In the genomic region with DNA sequence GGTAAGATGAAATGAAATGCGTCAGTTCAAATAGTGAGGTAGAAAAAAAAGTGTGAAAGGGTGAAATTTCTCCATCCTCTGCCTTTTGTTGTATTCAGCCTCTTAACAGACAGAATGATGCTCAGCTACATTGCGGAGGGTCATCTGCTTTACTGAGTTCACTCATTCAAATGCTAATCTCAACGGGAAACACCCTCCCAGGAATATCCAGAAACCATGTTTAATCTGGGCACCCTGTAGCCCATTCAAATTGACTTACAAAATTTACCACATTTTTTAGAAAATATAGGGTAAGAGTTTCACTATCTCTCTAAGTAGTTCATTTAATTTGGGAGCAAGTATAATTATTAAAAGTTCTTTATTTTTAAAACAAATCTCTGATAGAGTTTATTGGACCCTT, we compare ENCODE assay signal across 16 cellular contexts. TPM values are rescaled to one million over a fixed set of nuclear protein-coding genes. Genes with fewer than 3 reads are reported as not detected.
DNase-seq lines count a peak whose midpoint lies in the region; ATAC-seq and TF ChIP-seq lines count a peak whose summit lies in the region.
"Had no signal": no experiment of that assay in that cellular context is flagged by ENCODE, and none has a peak within 500 bp of the region (broad histone marks: within the 10 kb centered on the region; RNA-seq: fewer than 3 reads in every experiment).

No MANE protein-coding gene starts in this region.

- H2AK5ac ChIP-seq in H9 (ENCODE audit: insufficient read length, low read length) = no peak overlapping the region

- H2BK5ac ChIP-seq in H9 (ENCODE audit: insufficient read length, low read length) = no peak overlapping the region

- H2AFZ ChIP-seq in H9 (ENCODE audit: low read length) = no peak overlapping the region

- no peaks in the 10 kb centered on the region for H3K79me1 ChIP-seq in H9 (ENCODE audit: insufficient read depth, low read depth, low read length, poor library complexity, severe bottlenecking)

- H3K23ac ChIP-seq in H9 (ENCODE audit: insufficient read length, low read depth, low read length) = no peak overlapping the region

- H3K18ac ChIP-seq in H9 (ENCODE audit: insufficient read length, low read depth, low read length) = no peak overlapping the region

- POLR2A ChIA-PET in WTC11 (lab: Charles Lee) = no interaction called here

- H2BK120ac ChIP-seq in H9 (ENCODE audit: low read depth, low read length, poor library complexity, severe bottlenecking) = no peak overlapping the region

- DNase-seq in H9 (no peak), WTC11 (ENCODE audit: low spot score) (no peak), NOMO-1 treated with DMSO at 0.1 percent for 48 hours (lab: John Stamatoyannopoulos, UW; ENCODE audit: unreplicated experiment) (no peak), NCI-H146 (lab: John Stamatoyannopoulos, UW) (no peak)
- DNase-seq: Caco-2; CD8-positive, alpha-beta T cell; DMS153; DND-41; GOT3; HCEC 1CT had no signal

- H3K4ac ChIP-seq in H9 (ENCODE audit: low read depth, low read length) = no peak overlapping the region; the same call in 1 of the 2 replicates

- no peak overlapping the region for H3K56ac ChIP-seq in H9 (ENCODE audit: insufficient read length, low read depth, low read length)

- no peak overlapping the region for H3K9ac ChIP-seq in H9 (ENCODE audit: extremely low read depth, insufficient read length, low read length)
- peak overlapping the region; percentile 67; the same call in 1 of the 2 replicates for H3K9ac ChIP-seq in iPS-20b (ENCODE audit: low read depth, low read length)
- H3K9ac ChIP-seq: BLaER1 had no signal

- no peak for TF ChIP-seq CTCF in H9 (conservative IDR thresholded peaks at IDR 0.05)
- TF ChIP-seq CTCF in WTC11 (IDR thresholded peaks at IDR 0.05) = no peak

- no peak overlapping the region for H4K91ac ChIP-seq in H9 (ENCODE audit: insufficient read length, low read depth, low read length)

- H3K27ac ChIP-seq in H9 (ENCODE audit: insufficient read length, low read depth, low read length) (no peak overlapping the region), iPS-20b (ENCODE audit: low read length) (peak overlapping the region; percentile 30)
- H3K27ac ChIP-seq: BLaER1, C4-2B had no signal

- H3K9me3 Mint-ChIP-seq in H9 (peaks cover 8 to 16% of the 10 kb centered on the region in 2 experiments; a peak in 4 of 5 replicates), WTC11 (peaks cover 48% of the 10 kb centered on the region)

- H3K36me3 ChIP-seq in iPS-20b (ENCODE audit: insufficient read depth, low read depth, low read length) = no peaks in the 10 kb centered on the region
- H3K36me3 ChIP-seq: BLaER1 had no signal

- no peak overlapping the region for H3K14ac ChIP-seq in H9 (ENCODE audit: insufficient read depth, low read length)

- H3T11ph ChIP-seq in H9 (ENCODE audit: low read length) = peak overlapping the region; percentile 79

- H3K27ac Mint-ChIP-seq in H9 (peak overlapping the region in 2 of 3 experiments; percentile 71 to 91; a peak in 3 of 7 replicates), WTC11 (no peak overlapping the region)
- H3K27ac Mint-ChIP-seq: B cell; CD4-positive, CD25-positive, alpha-beta regulatory T cell; CD8-positive, alpha-beta T cell had no signal

- no peaks in the 10 kb centered on the region for H3K27me3 ChIP-seq in H9 (ENCODE audit: insufficient read depth, low read length)
- no peaks in the 10 kb centered on the region for H3K27me3 ChIP-seq in iPS-20b (ENCODE audit: insufficient read depth, low read length)
- H3K27me3 ChIP-seq: BLaER1 had no signal

- CTCF ChIA-PET in WTC11 (lab: Charles Lee) = no interaction called here

- WGBS in H9 (ENCODE audit: extremely low coverage, insufficient read length, low lambda C conversion rate) = no CpG with 5 or more reads among the region's 3 CpGs

- H3K4me3 ChIP-seq in iPS-20b (ENCODE audit: low read length) = peak overlapping the region; percentile 44; the same call in 1 of the 2 replicates
- H3K4me3 ChIP-seq: BLaER1 had no signal

- no peaks in the 10 kb centered on the region for H3K27me3 Mint-ChIP-seq in H9 (ENCODE audit: low read depth)
- H3K27me3 Mint-ChIP-seq in WTC11 (ENCODE audit: low read depth) = no peaks in the 10 kb centered on the region
- H3K27me3 Mint-ChIP-seq: CD4-positive, CD25-positive, alpha-beta regulatory T cell had no signal

- no peaks in the 10 kb centered on the region for H3K9me3 ChIP-seq in H9 (ENCODE audit: control insufficient read depth, low read depth, low read length)
- H3K9me3 ChIP-seq in iPS-20b (ENCODE audit: insufficient read depth, low read depth, low read length) = no peaks in the 10 kb centered on the region
- H3K9me3 ChIP-seq: Caco-2 had no signal

- no peaks in the 10 kb centered on the region for H4K20me1 ChIP-seq in H9 (ENCODE audit: control insufficient read depth, insufficient read depth, insufficient read length)
- H4K20me1 ChIP-seq: BLaER1 had no signal

- H4K8ac ChIP-seq in H9 (replicated peaks; ENCODE audit: insufficient read length, low read depth, low read length) = no peak overlapping the region

- H3K4me1 ChIP-seq in H9 (ENCODE audit: insufficient read depth, low read length) (no peaks in the 10 kb centered on the region), iPS-20b (ENCODE audit: insufficient read depth, low read length) (peaks cover 22% of the 10 kb centered on the region; the same call in 1 of the 2 replicates)
- H3K4me1 ChIP-seq: BLaER1, Caco-2 had no signal

- H3K79me2 ChIP-seq in H9 (ENCODE audit: insufficient read depth, low read length) = no peaks in the 10 kb centered on the region

- H3K4me2 ChIP-seq in H9 (ENCODE audit: insufficient read depth, insufficient read length, low read length) = no peak overlapping the region
- H3K4me2 ChIP-seq: BLaER1 had no signal

- peaks cover 25 to 40% of the 10 kb centered on the region in 2 experiments for H3K4me1 Mint-ChIP-seq in H9
- H3K4me1 Mint-ChIP-seq in WTC11 = peaks cover 43% of the 10 kb centered on the region

- no peak overlapping the region for H2BK15ac ChIP-seq in H9 (ENCODE audit: low read depth, low read length)

- no peak overlapping the region for H2BK20ac ChIP-seq in H9 (ENCODE audit: low read depth, low read length, poor library complexity, severe bottlenecking)

- H4K5ac ChIP-seq in H9 (ENCODE audit: insufficient read length, low read depth, low read length) = no peak overlapping the region

- H3K36me3 Mint-ChIP-seq in H9 (ENCODE audit: insufficient read depth in 1 of 3, low read depth in 3 of 3) = peaks cover 3 to 18% (median 8%) of the 10 kb centered on the region in 3 experiments; a peak in 4 of 7 replicates
- peaks cover 27% of the 10 kb centered on the region for H3K36me3 Mint-ChIP-seq in WTC11
- H3K36me3 Mint-ChIP-seq: CD4-positive, CD25-positive, alpha-beta regulatory T cell; CD8-positive, alpha-beta T cell had no signal

- no peaks in the 10 kb centered on the region for H3K23me2 ChIP-seq in H9 (ENCODE audit: insufficient read length, low read depth, low read length, poor library complexity, severe bottlenecking)

- no peak overlapping the region for H3K4me3 Mint-ChIP-seq in H9
- H3K4me3 Mint-ChIP-seq in WTC11 = no peak overlapping the region
- H3K4me3 Mint-ChIP-seq: B cell; CD4-positive, CD25-positive, alpha-beta regulatory T cell; CD8-positive, alpha-beta T cell had no signal

- no peak overlapping the region for H2BK12ac ChIP-seq in H9 (ENCODE audit: insufficient read length, low read depth, low read length)

- ATAC-seq in WTC11 = peak; percentile 19; the same call in 1 of the 2 replicates
- no peak for ATAC-seq in GM21526 (IDR thresholded peaks at IDR 0.05; ENCODE audit: low FRiP score, unreplicated experiment)
- ATAC-seq: CD8-positive, alpha-beta T cell had no signal

TF ChIP-seq in WTC11, 78 proteins besides CTCF, POLR2A, EP300 and RAD21 (continues in another document):
- TF ChIP-seq, protein P1, sequence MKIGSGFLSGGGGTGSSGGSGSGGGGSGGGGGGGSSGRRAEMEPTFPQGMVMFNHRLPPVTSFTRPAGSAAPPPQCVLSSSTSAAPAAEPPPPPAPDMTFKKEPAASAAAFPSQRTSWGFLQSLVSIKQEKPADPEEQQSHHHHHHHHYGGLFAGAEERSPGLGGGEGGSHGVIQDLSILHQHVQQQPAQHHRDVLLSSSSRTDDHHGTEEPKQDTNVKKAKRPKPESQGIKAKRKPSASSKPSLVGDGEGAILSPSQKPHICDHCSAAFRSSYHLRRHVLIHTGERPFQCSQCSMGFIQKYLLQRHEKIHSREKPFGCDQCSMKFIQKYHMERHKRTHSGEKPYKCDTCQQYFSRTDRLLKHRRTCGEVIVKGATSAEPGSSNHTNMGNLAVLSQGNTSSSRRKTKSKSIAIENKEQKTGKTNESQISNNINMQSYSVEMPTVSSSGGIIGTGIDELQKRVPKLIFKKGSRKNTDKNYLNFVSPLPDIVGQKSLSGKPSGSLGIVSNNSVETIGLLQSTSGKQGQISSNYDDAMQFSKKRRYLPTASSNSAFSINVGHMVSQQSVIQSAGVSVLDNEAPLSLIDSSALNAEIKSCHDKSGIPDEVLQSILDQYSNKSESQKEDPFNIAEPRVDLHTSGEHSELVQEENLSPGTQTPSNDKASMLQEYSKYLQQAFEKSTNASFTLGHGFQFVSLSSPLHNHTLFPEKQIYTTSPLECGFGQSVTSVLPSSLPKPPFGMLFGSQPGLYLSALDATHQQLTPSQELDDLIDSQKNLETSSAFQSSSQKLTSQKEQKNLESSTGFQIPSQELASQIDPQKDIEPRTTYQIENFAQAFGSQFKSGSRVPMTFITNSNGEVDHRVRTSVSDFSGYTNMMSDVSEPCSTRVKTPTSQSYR (CRISPR knock-in tag; IDR thresholded peaks at IDR 0.05) = no peak
- TF ChIP-seq ZNF416 (CRISPR knock-in tag; IDR thresholded peaks at IDR 0.05) = peak; percentile 98
- TF ChIP-seq, protein P2, sequence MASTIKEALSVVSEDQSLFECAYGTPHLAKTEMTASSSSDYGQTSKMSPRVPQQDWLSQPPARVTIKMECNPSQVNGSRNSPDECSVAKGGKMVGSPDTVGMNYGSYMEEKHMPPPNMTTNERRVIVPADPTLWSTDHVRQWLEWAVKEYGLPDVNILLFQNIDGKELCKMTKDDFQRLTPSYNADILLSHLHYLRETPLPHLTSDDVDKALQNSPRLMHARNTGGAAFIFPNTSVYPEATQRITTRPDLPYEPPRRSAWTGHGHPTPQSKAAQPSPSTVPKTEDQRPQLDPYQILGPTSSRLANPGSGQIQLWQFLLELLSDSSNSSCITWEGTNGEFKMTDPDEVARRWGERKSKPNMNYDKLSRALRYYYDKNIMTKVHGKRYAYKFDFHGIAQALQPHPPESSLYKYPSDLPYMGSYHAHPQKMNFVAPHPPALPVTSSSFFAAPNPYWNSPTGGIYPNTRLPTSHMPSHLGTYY (CRISPR knock-in tag; IDR thresholded peaks at IDR 0.05) = no peak

RNA-seq across cellular contexts. Expression of a gene that starts 42.9 kb away (rescaled TPM):
- 36.6 and 39.2 TPM in 2 replicates for total RNA-seq in H9 (2021)
- total RNA-seq in WTC11 (2021) = 22.5 to 24.1 TPM (median 23.9 TPM) in 3 replicates
